In the genomic region with DNA sequence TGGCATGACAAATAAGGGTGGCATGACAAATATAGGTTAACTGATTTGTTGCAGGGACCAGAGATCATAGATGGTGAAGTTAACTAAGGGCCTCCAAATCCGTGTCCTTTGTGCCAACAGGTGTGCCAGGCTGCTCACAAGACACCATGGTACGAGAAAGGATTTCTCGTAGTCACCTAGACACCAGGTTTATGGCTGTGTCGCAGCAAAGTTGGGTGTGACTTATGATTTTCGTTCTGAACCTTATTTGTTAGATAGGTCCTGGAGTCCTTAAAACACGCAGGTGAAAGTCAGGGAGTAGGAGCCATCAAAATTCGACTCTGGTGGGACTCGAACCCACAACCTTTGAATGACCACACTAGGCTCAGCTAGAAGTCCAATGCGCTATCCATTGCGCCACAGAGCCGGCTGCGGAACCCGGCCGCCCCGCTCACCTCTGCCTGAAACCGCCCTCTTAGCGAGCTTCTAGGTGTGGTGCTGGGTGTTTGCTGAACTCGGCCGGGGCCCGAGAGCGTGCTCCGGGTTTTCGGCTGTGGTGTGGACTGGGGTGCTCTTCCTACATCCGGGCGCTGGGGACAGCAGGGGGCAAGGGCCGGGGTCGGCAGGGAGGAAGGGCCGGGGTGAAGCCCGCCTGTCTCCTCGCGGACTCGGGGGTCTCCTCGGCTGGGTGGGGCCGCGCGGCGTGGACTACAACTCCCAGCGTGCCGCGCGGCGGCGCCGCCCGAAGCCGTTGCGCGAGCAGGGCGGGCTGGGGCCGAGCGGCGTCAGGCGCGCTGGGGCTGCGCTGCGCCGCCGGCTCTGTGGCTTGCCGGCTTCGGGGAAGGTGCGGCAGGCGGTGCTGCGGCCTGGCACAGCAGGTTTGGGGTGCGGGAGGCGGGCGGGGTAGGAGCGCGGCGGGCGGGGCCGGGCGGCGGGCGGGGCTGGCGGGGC, we compare ENCODE assay signal across 8 cellular contexts. TPM values are rescaled to one million over a fixed set of nuclear protein-coding genes. Genes with fewer than 3 reads are reported as not detected.
DNase-seq lines count a peak whose midpoint lies in the region; ATAC-seq and TF ChIP-seq lines count a peak whose summit lies in the region.

Gene SLC27A4 (plus strand): TSS at position 767 of the 930 bp plus-strand sequence. CDS start 2,606 bp downstream, outside the sequence.

- no peaks in the 10 kb centered on the region for H3K27me3 Mint-ChIP-seq in dendritic cell treated with granulocyte-macrophage colony-stimulating factor and Interleukin-4, amounts not matched to agents 40 ng/mL and 50 ng/mL, for 4 days

- no peaks in the 10 kb centered on the region for H3K27me3 ChIP-seq in left lung

- peak within 1 kb of the TSS; percentile 75 to 82 for H3K4me3 ChIP-seq in left lung

- no peaks in the 10 kb centered on the region for H3K9me3 Mint-ChIP-seq in dendritic cell treated with granulocyte-macrophage colony-stimulating factor and Interleukin-4, amounts not matched to agents 40 ng/mL and 50 ng/mL, for 4 days

- peaks cover 0 to 22% of the 10 kb centered on the region in 2 donors for H3K36me3 ChIP-seq in left lung

- no peak for TF ChIP-seq CTCF in left lung (IDR thresholded peaks at IDR 0.05)

- H3K36me3 Mint-ChIP-seq in dendritic cell treated with granulocyte-macrophage colony-stimulating factor and Interleukin-4, amounts not matched to agents 40 ng/mL and 50 ng/mL, for 4 days (ENCODE audit: low read depth), result peaks cover 30% of the 10 kb centered on the region

- peaks cover 8 to 21% of the 10 kb centered on the region in 2 donors for H3K4me1 ChIP-seq in left lung

- no peaks in the 10 kb centered on the region for H3K9me3 ChIP-seq in left lung

- in situ Hi-C loops in ACHN (cut with HindIII; ENCODE audit: low pct_ligation_motif_present, low pct_unique_long_range_greater_than_20kb, low sequenced_read_pairs), result no loop called here

- ATAC-seq in GM18858 (IDR thresholded peaks at IDR 0.05; ENCODE audit: unreplicated experiment), result peak; percentile 53
- ATAC-seq in HG03108 (IDR thresholded peaks at IDR 0.05; ENCODE audit: unreplicated experiment), result peak; percentile 74
- peak; percentile 94 for ATAC-seq in left lung

- peak within 1 kb of the TSS; percentile 75 to 85 for H3K27ac ChIP-seq in left lung

- H3K27ac Mint-ChIP-seq in dendritic cell treated with granulocyte-macrophage colony-stimulating factor and Interleukin-4, amounts not matched to agents 40 ng/mL and 50 ng/mL, for 4 days, result peak within 1 kb of the TSS; percentile 89

- peaks cover 7% of the 10 kb centered on the region for H3K4me1 Mint-ChIP-seq in dendritic cell treated with granulocyte-macrophage colony-stimulating factor and Interleukin-4, amounts not matched to agents 40 ng/mL and 50 ng/mL, for 4 days (ENCODE audit: low read depth)

- DNase-seq in ACHN (peak; percentile 82), NCI-H524 treated with DMSO at 0.1 percent for 48 hours (lab: John Stamatoyannopoulos, UW) (peak; percentile 10), left lung (peak; percentile 85 to 96)
- DNase-seq in activated CD4-positive, alpha-beta T cell treated with anti-CD3 and anti-CD28 coated beads, Interleukin-2, amount 50 U/mL, for 1 hour, result peak; percentile 75
- peak; percentile 69 to 71 for DNase-seq in stimulated activated CD4-positive, alpha-beta T cell treated with anti-CD3 and anti-CD28 coated beads, Interleukin-2, amount 100 ng/mL, for 48 hours

- H3K4me3 Mint-ChIP-seq in dendritic cell treated with granulocyte-macrophage colony-stimulating factor and Interleukin-4, amounts not matched to agents 40 ng/mL and 50 ng/mL, for 4 days, result peak within 1 kb of the TSS; percentile 94

- intact Hi-C loops in dendritic cell treated with granulocyte-macrophage colony-stimulating factor and Interleukin-4, amounts not matched to agents 40 ng/mL and 50 ng/mL, for 4 days (cut with micrococcal nuclease), result loop anchor here (1.0 kb wide), 1 partner anchor 18 kb away; the partner anchor contains the start of genes COQ4 and TRUB2
- intact Hi-C loops in left lung (cut with DNase I), result no loop called here

RNA-seq across cellular contexts. Expression of gene SLC27A4, which starts in this region (rescaled TPM):
- total RNA-seq in left lung, result 10 to 100 TPM; 32.7 to 33.7 TPM

Comparison
In these comparisons a context has a peak if more than half of its experiments do, and no peak if none do; other contexts are left out.
1. Peak in every context shown above with its lines: DNase-seq, ATAC-seq, H3K4me3 ChIP-seq and H3K27ac ChIP-seq.
2. DNase-seq: peak in every context shown above with its lines; median percentile 90 in left lung; 82 in ACHN; 75 in activated CD4-positive, alpha-beta T cell treated with anti-CD3 and anti-CD28 coated beads, Interleukin-2, amount 50 U/mL, for 1 hour; 70 in stimulated activated CD4-positive, alpha-beta T cell treated with anti-CD3 and anti-CD28 coated beads, Interleukin-2, amount 100 ng/mL, for 48 hours; 10 in NCI-H524 treated with DMSO at 0.1 percent for 48 hours.